In the genomic region with DNA sequence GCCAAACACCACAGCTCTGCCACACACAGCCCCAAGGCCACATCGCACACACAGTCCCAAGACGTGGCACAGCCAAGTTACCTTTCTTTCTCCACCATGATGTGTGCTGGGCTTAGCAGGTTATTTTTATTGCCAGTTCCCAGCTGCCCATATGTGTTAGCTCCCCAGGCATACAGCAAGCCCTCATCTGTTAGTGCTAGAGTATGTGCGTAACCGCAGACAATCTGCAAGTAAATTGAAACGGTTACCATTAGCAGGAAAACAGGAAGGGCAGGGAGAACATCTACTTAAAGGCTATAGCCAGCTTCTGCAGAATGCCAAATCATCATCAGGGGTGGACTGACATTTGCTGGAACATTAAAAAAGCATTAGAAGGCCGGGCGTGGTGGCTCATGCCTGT, we compare ENCODE assay signal across 20 cellular contexts.
"Had no signal": no experiment of that assay in that cellular context is flagged by ENCODE, and none has a peak within 500 bp of the region (broad histone marks: within the 10 kb centered on the region; RNA-seq: fewer than 3 reads in every experiment).

No MANE protein-coding gene starts in this region.

- ATAC-seq: body of pancreas; SK-N-SH treated with all-trans-retinoic acid at 6 μM for 48 hours; stimulated activated naive CD8-positive, alpha-beta T cell treated with anti-CD3 and anti-CD28 coated beads, Interleukin-15, Interleukin-2, amounts not matched to agents 100 U/mL and 50 U/mL, for 24 hours had no signal

- DNase-seq: activated CD4-positive, alpha-beta memory T cell treated with anti-CD3 and anti-CD28 coated beads for 36 hours; activated naive CD8-positive, alpha-beta T cell treated with anti-CD3 and anti-CD28 coated beads for 36 hours; activated T-cell treated with anti-CD3 and anti-CD28 coated beads for 4 hours; body of pancreas; caudate nucleus; endodermal cell; foreskin fibroblast; occipital lobe; retina; stimulated activated CD4-positive, alpha-beta T cell treated with anti-CD3 and anti-CD28 coated beads, Interleukin-12 subunit alpha, Interleukin-12 subunit beta, amount 100 ng/mL, for 4 hours; stimulated activated CD4-positive, alpha-beta T cell treated with anti-CD3 and anti-CD28 coated beads, Interleukin-1b, Interleukin-23, amount 100 ng/mL, for 48 hours; stimulated activated CD8-positive, alpha-beta memory T cell treated with anti-CD3 and anti-CD28 coated beads, Interleukin-4, amount 100 ng/mL, for 48 hours; stimulated activated naive CD8-positive, alpha-beta T cell treated with anti-CD3 and anti-CD28 coated beads, Interleukin-15, Interleukin-2, amounts not matched to agents 100 U/mL and 50 U/mL, for 24 hours; substantia nigra; transverse colon; WERI-Rb-1 had no signal

- H3K27ac ChIP-seq: body of pancreas, epithelial cell of prostate, hepatocyte, transverse colon, WERI-Rb-1 had no signal

- H3K4me3 ChIP-seq: body of pancreas, hepatocyte, lung, transverse colon had no signal

- H3K9me3 ChIP-seq: body of pancreas, transverse colon had no signal

- H3K27me3 ChIP-seq: body of pancreas, hepatocyte, transverse colon had no signal

- H3K4me1 ChIP-seq: body of pancreas, transverse colon had no signal
